ENCODE assay signal across 20 cellular contexts in genomic region chr5:1436036-1436435, GRCh38. TPM values are rescaled to one million over a fixed set of nuclear protein-coding genes. Genes with fewer than 3 reads are reported as not detected.
DNase-seq lines count a peak whose midpoint lies in the region; ATAC-seq and TF ChIP-seq lines count a peak whose summit lies in the region.
"Had no signal": no experiment of that assay in that cellular context is flagged by ENCODE, and none has a peak within 500 bp of the region (broad histone marks: within the 10 kb centered on the region; RNA-seq: fewer than 3 reads in every experiment).

No MANE protein-coding gene starts in this region.

- H3K9me3 Mint-ChIP-seq in chondrocyte (ENCODE audit: low read depth) (peaks cover 15% of the 10 kb centered on the region), osteocyte (ENCODE audit: unreplicated experiment) (peaks cover 18% of the 10 kb centered on the region)

- no peak for ATAC-seq in HG03457 (IDR thresholded peaks at IDR 0.05; ENCODE audit: unreplicated experiment)
- ATAC-seq: CD8-positive, alpha-beta T cell; GM12878; HepG2 had no signal

- H3K27ac Mint-ChIP-seq in chondrocyte (ENCODE audit: unreplicated experiment) (no peak overlapping the region), osteocyte (ENCODE audit: unreplicated experiment) (no peak overlapping the region)
- H3K27ac Mint-ChIP-seq: B cell; CD8-positive, alpha-beta T cell; IgD-negative memory B cell had no signal

- H3K36me3 Mint-ChIP-seq in chondrocyte (ENCODE audit: low read depth): peaks cover 6% of the 10 kb centered on the region
- H3K36me3 Mint-ChIP-seq in osteocyte (ENCODE audit: unreplicated experiment): no peaks in the 10 kb centered on the region
- H3K36me3 Mint-ChIP-seq: CD8-positive, alpha-beta T cell; IgD-negative memory B cell had no signal

- peak; percentile 12 for DNase-seq in activated T-cell treated with anti-CD3 and anti-CD28 coated beads, Interleukin-2, amount 50 U/mL, for 1 hour
- DNase-seq in activated T-cell treated with anti-CD3 and anti-CD28 coated beads for 4 hours: no peak
- peak; percentile 67 for DNase-seq in chondrocyte (ENCODE audit: low spot score)
- peak; percentile 59 for DNase-seq in osteocyte (ENCODE audit: extremely low spot score, unreplicated experiment)
- DNase-seq in NOMO-1 (lab: John Stamatoyannopoulos, UW; ENCODE audit: unreplicated experiment in 2 of 2): no peak
- DNase-seq: Calu3, DMS 273 treated with DMSO at 0.1 percent for 48 hours, DMS53, DND-41, EL, HCEC 1CT had no signal

- H3K4me1 Mint-ChIP-seq in chondrocyte (ENCODE audit: low read depth) (no peaks in the 10 kb centered on the region), osteocyte (ENCODE audit: unreplicated experiment) (no peaks in the 10 kb centered on the region)
- H3K4me1 Mint-ChIP-seq: B cell, IgD-negative memory B cell had no signal

- no peak for TF ChIP-seq CTCF in chondrocyte (IDR thresholded peaks at IDR 0.05)
- no peak for TF ChIP-seq CTCF in osteocyte (IDR thresholded peaks at IDR 0.05)

- peaks cover 31% of the 10 kb centered on the region for H3K27me3 Mint-ChIP-seq in chondrocyte (ENCODE audit: low read depth)
- H3K27me3 Mint-ChIP-seq in osteocyte (ENCODE audit: unreplicated experiment): peaks cover 4% of the 10 kb centered on the region

- no peak overlapping the region for H3K4me3 Mint-ChIP-seq in chondrocyte (ENCODE audit: unreplicated experiment)
- H3K4me3 Mint-ChIP-seq in osteocyte (ENCODE audit: unreplicated experiment): no peak overlapping the region
- H3K4me3 Mint-ChIP-seq: B cell; CD8-positive, alpha-beta T cell; IgD-negative memory B cell had no signal

RNA-seq across cellular contexts. Expression of gene SLC6A3, which starts 9.2 kb away (rescaled TPM):
- total RNA-seq in chondrocyte (not detected in 3 replicates), osteocyte (not detected in 2 replicates)
- total RNA-seq: A172; Calu3; CD8-positive, alpha-beta T cell; G401; GM12878; H4; HepG2 had no signal

Comparison
In these comparisons a context has a peak if more than half of its experiments do, and no peak if none do; other contexts are left out.
1. DNase-seq: peak in activated T-cell treated with anti-CD3 and anti-CD28 coated beads, Interleukin-2, amount 50 U/mL, for 1 hour (single experiment), chondrocyte (single experiment) and osteocyte (single experiment); none in activated T-cell treated with anti-CD3 and anti-CD28 coated beads for 4 hours (single experiment) and NOMO-1 (0 of 2).